In genomic region chr7:100456561-100456957, GRCh38 we compare ENCODE assay signal across 1 cellular context.
TF ChIP-seq lines count a peak whose summit lies in the region.

No MANE protein-coding gene starts in this region.

TF ChIP-seq in IMR-90, 13 proteins besides CTCF, POLR2A, EP300 and RAD21:
- TF ChIP-seq BHLHE40 (IDR thresholded peaks at IDR 0.05; ENCODE audit: low read depth, low read length) (no peak), CEBPB (IDR thresholded peaks at IDR 0.05; ENCODE audit: low read depth, low read length) (no peak), MAFK (IDR thresholded peaks at IDR 0.05; ENCODE audit: low read depth, low read length) (no peak), FOS (IDR thresholded peaks at IDR 0.05; ENCODE audit: low read depth, low read length) (no peak), MXI1 (IDR thresholded peaks at IDR 0.05; ENCODE audit: borderline replicate concordance, low read depth, low read length) (no peak), CHD1 (IDR thresholded peaks at IDR 0.05; ENCODE audit: low read depth, low read length) (no peak), SMC3 (IDR thresholded peaks at IDR 0.05; ENCODE audit: low read depth, low read length) (no peak), MAZ (IDR thresholded peaks at IDR 0.05; ENCODE audit: borderline replicate concordance, low read depth, low read length) (no peak), NFE2L2 (IDR thresholded peaks at IDR 0.05; ENCODE audit: low read depth, low read length) (no peak), RFX5 (IDR thresholded peaks at IDR 0.05; ENCODE audit: low read depth, low read length) (no peak), RCOR1 (IDR thresholded peaks at IDR 0.05; ENCODE audit: insufficient replicate concordance, low read length) (no peak)
- TF ChIP-seq, protein P1, sequence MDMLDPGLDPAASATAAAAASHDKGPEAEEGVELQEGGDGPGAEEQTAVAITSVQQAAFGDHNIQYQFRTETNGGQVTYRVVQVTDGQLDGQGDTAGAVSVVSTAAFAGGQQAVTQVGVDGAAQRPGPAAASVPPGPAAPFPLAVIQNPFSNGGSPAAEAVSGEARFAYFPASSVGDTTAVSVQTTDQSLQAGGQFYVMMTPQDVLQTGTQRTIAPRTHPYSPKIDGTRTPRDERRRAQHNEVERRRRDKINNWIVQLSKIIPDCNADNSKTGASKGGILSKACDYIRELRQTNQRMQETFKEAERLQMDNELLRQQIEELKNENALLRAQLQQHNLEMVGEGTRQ (IDR thresholded peaks at IDR 0.05; ENCODE audit: low read depth, low read length), result no peak
- TF ChIP-seq, protein P2, sequence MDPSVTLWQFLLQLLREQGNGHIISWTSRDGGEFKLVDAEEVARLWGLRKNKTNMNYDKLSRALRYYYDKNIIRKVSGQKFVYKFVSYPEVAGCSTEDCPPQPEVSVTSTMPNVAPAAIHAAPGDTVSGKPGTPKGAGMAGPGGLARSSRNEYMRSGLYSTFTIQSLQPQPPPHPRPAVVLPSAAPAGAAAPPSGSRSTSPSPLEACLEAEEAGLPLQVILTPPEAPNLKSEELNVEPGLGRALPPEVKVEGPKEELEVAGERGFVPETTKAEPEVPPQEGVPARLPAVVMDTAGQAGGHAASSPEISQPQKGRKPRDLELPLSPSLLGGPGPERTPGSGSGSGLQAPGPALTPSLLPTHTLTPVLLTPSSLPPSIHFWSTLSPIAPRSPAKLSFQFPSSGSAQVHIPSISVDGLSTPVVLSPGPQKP (IDR thresholded peaks at IDR 0.05; ENCODE audit: borderline replicate concordance, low read depth, low read length), result no peak
